25 cellular contexts compared by ENCODE assay signal in genomic region chr3:128351476-128352085, GRCh38.
DNase-seq lines count a peak whose midpoint lies in the region; ATAC-seq and TF ChIP-seq lines count a peak whose summit lies in the region.
"Had no signal": no experiment of that assay in that cellular context is flagged by ENCODE, and none has a peak within 500 bp of the region (broad histone marks: within the 10 kb centered on the region; RNA-seq: fewer than 3 reads in every experiment).

No MANE protein-coding gene starts in this region.

- H3K4me3 ChIP-seq in CD4-positive, alpha-beta memory T cell (ENCODE audit: low read length in 2 of 2) = no peak overlapping the region
- H3K4me3 ChIP-seq: BLaER1, smooth muscle cell had no signal

- no peaks in the 10 kb centered on the region for H3K27me3 ChIP-seq in CD4-positive, alpha-beta memory T cell (ENCODE audit: insufficient read depth, low read length)
- H3K27me3 ChIP-seq: BLaER1 had no signal

- peaks cover 6% of the 10 kb centered on the region for H3K36me3 Mint-ChIP-seq in nephron (ENCODE audit: low read depth)
- peaks cover 21 to 22% of the 10 kb centered on the region in 2 donors for H3K36me3 Mint-ChIP-seq in CD4-positive, alpha-beta memory T cell

- DNase-seq in NCI-H1092 treated with DMSO at 0.1 percent for 48 hours (lab: John Stamatoyannopoulos, UW) (peak; percentile 64), NCI-H774 (lab: John Stamatoyannopoulos, UW) (peak; percentile 91), HK-2 (ENCODE audit: unreplicated experiment) (no peak)
- no peak for DNase-seq in CD4-positive, alpha-beta memory T cell
- no peak for DNase-seq in activated CD4-positive, alpha-beta T cell treated with anti-CD3 and anti-CD28 coated beads, Interleukin-2, amount 50 U/mL, for 4 hours
- DNase-seq: activated CD4-positive, alpha-beta T cell treated with anti-CD3 and anti-CD28 coated beads for 48 hours; activated T-cell treated with anti-CD3 and anti-CD28 coated beads, Interleukin-2, amount 50 U/mL, for 4 hours; cerebellar nuclear complex; KG1; left ventricle myocardium superior; MM.1S; naive thymus-derived CD4-positive, alpha-beta T cell; NCI-H1694 treated with DMSO at 0.1 percent for 48 hours; NCI-H446; NK-92 treated with Interleukin-12 subunit alpha and Interleukin-12 subunit beta, amount 100 ng/mL, for 24 hours; retina; Right ventricle myocardium superior; stimulated activated CD4-positive, alpha-beta T cell treated with anti-CD3 and anti-CD28 coated beads, Interleukin-2, amount 100 ng/mL, for 24 hours had no signal

- peaks cover 9% of the 10 kb centered on the region for H3K36me3 ChIP-seq in CD4-positive, alpha-beta memory T cell (ENCODE audit: insufficient read depth, low read length)

- intact Hi-C loops in CD4-positive, alpha-beta memory T cell (cut with micrococcal nuclease) = no loop called here

- ATAC-seq in HG03045 (IDR thresholded peaks at IDR 0.05; ENCODE audit: unreplicated experiment) = no peak
- ATAC-seq: activated T-cell treated with anti-CD3 and anti-CD28 coated beads, Interleukin-2, amount 50 U/mL, for 4 hours; left ventricle myocardium superior; naive thymus-derived CD4-positive, alpha-beta T cell had no signal

- H3K4me3 Mint-ChIP-seq in nephron = no peak overlapping the region
- H3K4me3 Mint-ChIP-seq in CD4-positive, alpha-beta memory T cell = no peak overlapping the region
- H3K4me3 Mint-ChIP-seq: activated T-cell treated with anti-CD3 and anti-CD28 coated beads, Interleukin-2, amount 50 U/mL, for 4 hours; mesothelial cell of epicardium; naive thymus-derived CD4-positive, alpha-beta T cell; type B pancreatic cell had no signal

- H3K4me1 Mint-ChIP-seq in nephron = peaks cover 45% of the 10 kb centered on the region
- peaks cover 0 to under 1% (median 0%) of the 10 kb centered on the region in 4 donors for H3K4me1 Mint-ChIP-seq in CD4-positive, alpha-beta memory T cell

- peak overlapping the region in 2 of 3 experiments; percentile 19 to 64 for H3K27ac Mint-ChIP-seq in nephron
- no peak overlapping the region for H3K27ac Mint-ChIP-seq in CD4-positive, alpha-beta memory T cell
- H3K27ac Mint-ChIP-seq: mesothelial cell of epicardium, type B pancreatic cell had no signal

- TF ChIP-seq CTCF in C4-2B (conservative IDR thresholded peaks at IDR 0.05) (no peak), nephron (IDR thresholded peaks at IDR 0.05; ENCODE audit: unreplicated experiment in 3 of 3) (no peak)

- peak overlapping the region; percentile 99 for H3K27ac ChIP-seq in C4-2B
- no peak overlapping the region for H3K27ac ChIP-seq in CD4-positive, alpha-beta memory T cell (ENCODE audit: low read depth, low read length)
- H3K27ac ChIP-seq: BLaER1 had no signal

- no peaks in the 10 kb centered on the region for H3K9me3 ChIP-seq in CD4-positive, alpha-beta memory T cell (ENCODE audit: control insufficient read depth in 1 of 2, low read length in 2 of 2)
- H3K9me3 ChIP-seq: BLaER1 had no signal

- no peaks in the 10 kb centered on the region for H3K9me3 Mint-ChIP-seq in nephron
- no peaks in the 10 kb centered on the region for H3K9me3 Mint-ChIP-seq in CD4-positive, alpha-beta memory T cell
- H3K9me3 Mint-ChIP-seq: activated T-cell treated with anti-CD3 and anti-CD28 coated beads, Interleukin-2, amount 50 U/mL, for 4 hours; type B pancreatic cell had no signal

- no peaks in the 10 kb centered on the region for H3K4me1 ChIP-seq in CD4-positive, alpha-beta memory T cell (ENCODE audit: insufficient read depth, low read length)

- POLR2A ChIA-PET in CD4-positive, alpha-beta memory T cell (lab: Charles Lee; ENCODE audit: partially characterized antibody) = no interaction called here

- peaks cover 4% of the 10 kb centered on the region for H3K27me3 Mint-ChIP-seq in nephron (ENCODE audit: low read depth)
- H3K27me3 Mint-ChIP-seq in CD4-positive, alpha-beta memory T cell = no peaks in the 10 kb centered on the region
- H3K27me3 Mint-ChIP-seq: naive thymus-derived CD4-positive, alpha-beta T cell; type B pancreatic cell had no signal

- CTCF ChIA-PET in CD4-positive, alpha-beta memory T cell (lab: Charles Lee; ENCODE audit: partially characterized antibody) = no interaction called here

Comparison
In these comparisons a context has a peak if more than half of its experiments do, and no peak if none do; other contexts are left out.
1. DNase-seq: peak in NCI-H1092 treated with DMSO at 0.1 percent for 48 hours (single experiment) and NCI-H774 (single experiment); none in CD4-positive, alpha-beta memory T cell (0 of 5), activated CD4-positive, alpha-beta T cell treated with anti-CD3 and anti-CD28 coated beads, Interleukin-2, amount 50 U/mL, for 4 hours (0 of 2) and HK-2 (single experiment).
2. H3K27ac Mint-ChIP-seq: peak in nephron (2 of 3); none in CD4-positive, alpha-beta memory T cell (0 of 7).